Comparison of ENCODE assay signal across 1 cellular context in the genomic region with DNA sequence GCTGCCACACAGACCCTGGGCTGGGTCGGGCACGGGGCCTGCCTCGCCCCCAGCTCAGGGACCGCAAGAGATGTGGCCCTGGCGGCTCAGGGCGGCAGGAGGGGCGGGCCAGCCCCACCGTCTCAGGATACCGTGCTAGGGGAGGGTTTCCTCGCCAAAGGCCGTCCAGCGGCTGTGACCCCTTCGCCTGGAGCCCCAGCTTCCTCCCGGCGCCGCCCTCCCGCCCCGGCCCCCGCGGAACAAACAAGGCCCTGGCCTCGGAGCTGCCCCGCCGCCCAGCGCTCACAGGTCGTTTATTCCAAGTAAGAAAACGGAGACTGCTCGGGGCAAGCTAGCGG.
TF ChIP-seq lines count a peak whose summit lies in the region.

No MANE protein-coding gene starts in this region.

TF ChIP-seq in GM12878, 131 proteins besides CTCF, POLR2A, EP300 and RAD21 (continued from another document):
- TF ChIP-seq HSF1 (IDR thresholded peaks at IDR 0.05; ENCODE audit: low read depth, low read length) = no peak
- TF ChIP-seq ZNF24 (IDR thresholded peaks at IDR 0.05) = no peak
- TF ChIP-seq RCOR1 (conservative IDR thresholded peaks at IDR 0.05; ENCODE audit: low read depth, low read length) = no peak
- TF ChIP-seq ZNF622 (IDR thresholded peaks at IDR 0.05) = no peak
- no peak for TF ChIP-seq HDGF (IDR thresholded peaks at IDR 0.05)
- TF ChIP-seq SREBF1 (IDR thresholded peaks at IDR 0.05; ENCODE audit: low read length) = no peak
- TF ChIP-seq, protein P1, sequence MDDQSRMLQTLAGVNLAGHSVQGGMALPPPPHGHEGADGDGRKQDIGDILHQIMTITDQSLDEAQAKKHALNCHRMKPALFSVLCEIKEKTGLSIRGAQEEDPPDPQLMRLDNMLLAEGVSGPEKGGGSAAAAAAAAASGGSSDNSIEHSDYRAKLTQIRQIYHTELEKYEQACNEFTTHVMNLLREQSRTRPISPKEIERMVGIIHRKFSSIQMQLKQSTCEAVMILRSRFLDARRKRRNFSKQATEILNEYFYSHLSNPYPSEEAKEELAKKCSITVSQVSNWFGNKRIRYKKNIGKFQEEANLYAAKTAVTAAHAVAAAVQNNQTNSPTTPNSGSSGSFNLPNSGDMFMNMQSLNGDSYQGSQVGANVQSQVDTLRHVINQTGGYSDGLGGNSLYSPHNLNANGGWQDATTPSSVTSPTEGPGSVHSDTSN (IDR thresholded peaks at IDR 0.05; ENCODE audit: insufficient replicate concordance, low read depth, low read length) = no peak
- TF ChIP-seq CREM (IDR thresholded peaks at IDR 0.05; ENCODE audit: low read depth) = no peak
- no peak for TF ChIP-seq ZNF207 (IDR thresholded peaks at IDR 0.05; ENCODE audit: borderline replicate concordance)
- no peak for TF ChIP-seq NFIC (IDR thresholded peaks at IDR 0.05; ENCODE audit: low read depth, low read length)
- TF ChIP-seq CREB1 (IDR thresholded peaks at IDR 0.05; ENCODE audit: low read depth) = no peak
- TF ChIP-seq MLLT1 (IDR thresholded peaks at IDR 0.05) = no peak
- no peak for TF ChIP-seq MTA3 (IDR thresholded peaks at IDR 0.05; ENCODE audit: borderline replicate concordance, low read length)
- no peak for TF ChIP-seq BCL11A (IDR thresholded peaks at IDR 0.05; ENCODE audit: low read depth, low read length)
